In genomic region chr17:82291582-82292250, GRCh38 we compare ENCODE assay signal across 1 cellular context.
TF ChIP-seq lines count a peak whose summit lies in the region.

No MANE protein-coding gene starts in this region.

TF ChIP-seq in endothelial cell of umbilical vein, 7 proteins besides CTCF, POLR2A, EP300 and RAD21:
- TF ChIP-seq FOS (IDR thresholded peaks at IDR 0.05; ENCODE audit: borderline replicate concordance, insufficient read depth, low read length) (no peak), MAX (IDR thresholded peaks at IDR 0.05; ENCODE audit: insufficient read depth, insufficient read length) (no peak), POLR2AphosphoS5 (IDR thresholded peaks at IDR 0.05; ENCODE audit: insufficient read depth, low read depth, low read length) (no peak), EZH2 (IDR thresholded peaks at IDR 0.05; ENCODE audit: borderline replicate concordance, low read depth, low read length, severe bottlenecking) (no peak), JUN (IDR thresholded peaks at IDR 0.05; ENCODE audit: borderline replicate concordance, insufficient read depth, insufficient read length, low read depth) (no peak), GATA2 (IDR thresholded peaks at IDR 0.05; ENCODE audit: insufficient read depth, insufficient read length, low read depth, low read length) (no peak), MYC (IDR thresholded peaks at IDR 0.05; ENCODE audit: low read depth, low read length) (no peak)
